ENCODE assay signal across 19 cellular contexts in the genomic region with DNA sequence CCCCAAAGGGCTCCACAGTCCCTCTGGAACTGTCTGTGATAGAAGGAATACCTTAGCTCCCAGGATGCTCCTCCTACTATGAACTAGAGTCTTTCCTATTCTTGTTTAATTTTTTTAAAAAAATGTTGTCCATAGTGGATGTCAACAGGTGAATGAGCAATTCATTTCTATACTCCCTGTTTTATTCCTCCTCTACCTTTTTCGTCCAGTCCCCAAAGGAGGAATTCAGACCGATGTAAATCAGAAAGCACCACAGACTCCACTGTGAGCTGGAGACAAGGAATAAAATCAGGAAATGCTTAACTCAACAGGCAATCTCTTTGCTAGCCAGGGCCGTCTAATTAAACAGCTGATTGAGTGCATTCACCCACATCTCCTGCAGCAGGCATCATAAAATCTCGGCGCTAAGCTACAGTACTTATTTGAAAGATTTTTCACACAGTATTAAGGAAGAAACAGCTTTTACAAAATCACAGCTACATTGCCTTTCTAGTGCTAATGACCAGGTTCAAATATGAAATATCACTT.
A peak's percentile ranks its signal among the peaks of the same experiment; 100 is the strongest.
DNase-seq lines count a peak whose midpoint lies in the region; FAIRE-seq and TF ChIP-seq lines count a peak whose summit lies in the region.
"Had no signal": no experiment of that assay in that cellular context is flagged by ENCODE, and none has a peak within 500 bp of the region (broad histone marks: within the 10 kb centered on the region; RNA-seq: fewer than 3 reads in every experiment).

No MANE protein-coding gene starts in this region.

- H3K4me3 Mint-ChIP-seq in nephron = no peak overlapping the region
- H3K4me3 Mint-ChIP-seq: B cell, H9 had no signal

- no peak for TF ChIP-seq CTCF in D721Med (IDR thresholded peaks at IDR 0.05; ENCODE audit: insufficient read depth, missing control alignments)
- no peak for TF ChIP-seq CTCF in nephron (IDR thresholded peaks at IDR 0.05; ENCODE audit: unreplicated experiment in 3 of 3)

- H3K9me3 Mint-ChIP-seq in nephron = peaks cover 3% of the 10 kb centered on the region

- H3K27ac Mint-ChIP-seq in nephron = peak overlapping the region; percentile 30 to 82 (median 72)
- H3K27ac Mint-ChIP-seq: B cell, H9 had no signal

- peaks cover 22% of the 10 kb centered on the region for H3K4me1 Mint-ChIP-seq in nephron
- H3K4me1 Mint-ChIP-seq: B cell had no signal

- FAIRE-seq in D721Med (lab: Jason Lieb, UNC) = peak; percentile 61
- FAIRE-seq: G401.6, GM12892, HTR-8/SVneo had no signal

- DNase-seq in NCI-H146 (lab: John Stamatoyannopoulos, UW) = peak; percentile 20
- DNase-seq in NCI-H146 treated with DMSO at 0.1 percent for 48 hours (lab: John Stamatoyannopoulos, UW; ENCODE audit: unreplicated experiment) = no peak
- DNase-seq in D721Med (ENCODE audit: insufficient read length, low spot score) = no peak
- peak; percentile 55 for DNase-seq in NCI-H69 (lab: John Stamatoyannopoulos, UW)
- no peak for DNase-seq in activated T-cell treated with anti-CD3 and anti-CD28 coated beads for 4 hours
- no peak for DNase-seq in effector CD4-positive, alpha-beta T cell
- DNase-seq in ecto neural progenitor cell (ENCODE audit: low spot score) = no peak
- DNase-seq: H9, KG1, NCI-H1105 treated with DMSO at 0.1 percent for 48 hours, NCI-H187 treated with DMSO at 0.1 percent for 48 hours, NCI-H526 treated with DMSO at 0.1 percent for 48 hours, SIG-M5, T-helper 1 cell had no signal

- H3K36me3 Mint-ChIP-seq in nephron (ENCODE audit: low read depth) = peaks cover 4% of the 10 kb centered on the region

- H3K27me3 Mint-ChIP-seq in nephron (ENCODE audit: low read depth) = peaks cover 7% of the 10 kb centered on the region

Comparison
In these comparisons a context has a peak if more than half of its experiments do, and no peak if none do; other contexts are left out.
1. DNase-seq: peak in NCI-H146 (single experiment) and NCI-H69 (single experiment); none in NCI-H146 treated with DMSO at 0.1 percent for 48 hours (single experiment), D721Med (single experiment), activated T-cell treated with anti-CD3 and anti-CD28 coated beads for 4 hours (single experiment), effector CD4-positive, alpha-beta T cell (single experiment) and ecto neural progenitor cell (single experiment).